In genomic region chr19:45766293-45766918, GRCh38 we compare ENCODE assay signal across 10 cellular contexts. TPM values are rescaled to one million over a fixed set of nuclear protein-coding genes. Genes with fewer than 3 reads are reported as not detected.
A peak's percentile ranks its signal among the peaks of the same experiment; 100 is the strongest.
DNase-seq lines count a peak whose midpoint lies in the region; ATAC-seq and TF ChIP-seq lines count a peak whose summit lies in the region.
"Had no signal": no experiment of that assay in that cellular context is flagged by ENCODE, and none has a peak within 500 bp of the region (broad histone marks: within the 10 kb centered on the region; RNA-seq: fewer than 3 reads in every experiment).

No MANE protein-coding gene starts in this region.

- no peaks in the 10 kb centered on the region for H3K36me3 ChIP-seq in HUES6 (ENCODE audit: control insufficient read depth, insufficient read depth, low read length)
- H3K36me3 ChIP-seq in colonic mucosa = no peaks in the 10 kb centered on the region
- H3K36me3 ChIP-seq in right lobe of liver = no peaks in the 10 kb centered on the region
- no peaks in the 10 kb centered on the region for H3K36me3 ChIP-seq in testis (ENCODE audit: low read depth, missing control alignments)

- peak overlapping the region; percentile 79 for H3K4me3 ChIP-seq in HUES6 (ENCODE audit: low read depth, low read length)
- peak overlapping the region; percentile 77 for H3K4me3 ChIP-seq in colonic mucosa
- H3K4me3 ChIP-seq in right lobe of liver = peak overlapping the region; percentile 76 to 91 (median 80)
- H3K4me3 ChIP-seq in testis = peak overlapping the region; percentile 69 to 71

- H3K4me1 ChIP-seq in HUES6 (ENCODE audit: control insufficient read depth, insufficient read depth, low read length) (peaks cover 45% of the 10 kb centered on the region), colonic mucosa (peaks cover 8% of the 10 kb centered on the region), right lobe of liver (peaks cover 0 to 12% (median 3%) of the 10 kb centered on the region in 4 donors), testis (peaks cover 43% of the 10 kb centered on the region)

- TF ChIP-seq POLR2A in right lobe of liver (IDR thresholded peaks at IDR 0.05) (no peak), testis (IDR thresholded peaks at IDR 0.05) (no peak)

- intact Hi-C loops in colonic mucosa (cut with DNase I) (loop anchor here (5.0 kb wide), 2 partner anchors 49 to 74 kb away; partner anchors contain the start of genes QPCTL and SNRPD2), right lobe of liver (cut with DNase I) (no loop called here), testis (cut with DNase I; ENCODE audit: low total_unique reads) (no loop called here)

- H3K9me3 Mint-ChIP-seq in activated naive CD8-positive, alpha-beta T cell treated with anti-CD3 and anti-CD28 coated beads, Interleukin-2, amount 50 U/mL, for 24 hours = no peaks in the 10 kb centered on the region
- H3K9me3 Mint-ChIP-seq: activated naive CD8-positive, alpha-beta T cell treated with anti-CD3 and anti-CD28 coated beads, Interleukin-2, amount 10 ng/mL, durations not matched to agents 7 days and 5 days had no signal

- no peak overlapping the region; the same call in 1 of the 2 replicates for H3K27ac ChIP-seq in HUES6 (ENCODE audit: low read depth, low read length)
- peak overlapping the region; percentile 97 for H3K27ac ChIP-seq in colonic mucosa
- peak overlapping the region; percentile 86 to 97 (median 92) for H3K27ac ChIP-seq in right lobe of liver
- peak overlapping the region; percentile 85 to 95 for H3K27ac ChIP-seq in testis

- no CpG with 5 or more reads among the region's 19 CpGs for WGBS in right lobe of liver (ENCODE audit: insufficient coverage, low coverage, low lambda C conversion rate, missing lambda C conversion rate)
- 50 to 64% methylated on average over 7 to 19 of the region's 19 CpGs for WGBS in testis, 2 donors

- no peak overlapping the region for H3K27ac Mint-ChIP-seq in activated naive CD8-positive, alpha-beta T cell treated with anti-CD3 and anti-CD28 coated beads, Interleukin-2, amount 50 U/mL, for 24 hours
- H3K27ac Mint-ChIP-seq: activated naive CD8-positive, alpha-beta T cell treated with anti-CD3 and anti-CD28 coated beads, Interleukin-2, amount 10 ng/mL, durations not matched to agents 7 days and 5 days had no signal

- peaks cover 14% of the 10 kb centered on the region for H3K4me1 Mint-ChIP-seq in activated naive CD8-positive, alpha-beta T cell treated with anti-CD3 and anti-CD28 coated beads, Interleukin-2, amount 50 U/mL, for 24 hours

- H3K9me3 ChIP-seq in HUES6 (ENCODE audit: control insufficient read depth, insufficient read depth, low read depth, low read length) (no peaks in the 10 kb centered on the region), colonic mucosa (no peaks in the 10 kb centered on the region), right lobe of liver (no peaks in the 10 kb centered on the region), testis (no peaks in the 10 kb centered on the region)

- ATAC-seq in right lobe of liver (no peak), HG02759 (IDR thresholded peaks at IDR 0.05; ENCODE audit: unreplicated experiment) (no peak)
- ATAC-seq in activated naive CD8-positive, alpha-beta T cell treated with anti-CD3 and anti-CD28 coated beads, Interleukin-2, amount 50 U/mL, for 24 hours = no peak

- H3K27me3 Mint-ChIP-seq in activated naive CD8-positive, alpha-beta T cell treated with anti-CD3 and anti-CD28 coated beads, Interleukin-2, amount 50 U/mL, for 24 hours = peaks cover 15% of the 10 kb centered on the region

- H3K4me3 Mint-ChIP-seq in activated naive CD8-positive, alpha-beta T cell treated with anti-CD3 and anti-CD28 coated beads, Interleukin-2, amount 50 U/mL, for 24 hours = no peak overlapping the region
- H3K4me3 Mint-ChIP-seq: activated naive CD8-positive, alpha-beta T cell treated with anti-CD3 and anti-CD28 coated beads, Interleukin-2, amount 10 ng/mL, durations not matched to agents 7 days and 5 days had no signal

- no peaks in the 10 kb centered on the region for H3K36me3 Mint-ChIP-seq in activated naive CD8-positive, alpha-beta T cell treated with anti-CD3 and anti-CD28 coated beads, Interleukin-2, amount 50 U/mL, for 24 hours (ENCODE audit: low read depth)
- H3K36me3 Mint-ChIP-seq: activated naive CD8-positive, alpha-beta T cell treated with anti-CD3 and anti-CD28 coated beads, Interleukin-2, amount 10 ng/mL, durations not matched to agents 7 days and 5 days had no signal

- no peak for TF ChIP-seq CTCF in colonic mucosa (IDR thresholded peaks at IDR 0.05)
- TF ChIP-seq CTCF in right lobe of liver (IDR thresholded peaks at IDR 0.05) = no peak
- TF ChIP-seq CTCF in testis (IDR thresholded peaks at IDR 0.05) = no peak

- DNase-seq in colonic mucosa (no peak), right lobe of liver (no peak), testis (no peak)
- DNase-seq in activated naive CD8-positive, alpha-beta T cell treated with anti-CD3 and anti-CD28 coated beads, Interleukin-2, amount 50 U/mL, for 24 hours = no peak
- no peak for DNase-seq in stimulated activated CD4-positive, alpha-beta T cell treated with anti-CD3 and anti-CD28 coated beads, Interleukin-4, amount 100 ng/mL, for 24 hours
- no peak for DNase-seq in effector CD8-positive, alpha-beta T cell (lab: John Stamatoyannopoulos, UW)
- DNase-seq: activated naive CD8-positive, alpha-beta T cell treated with anti-CD3 and anti-CD28 coated beads, Interleukin-2, amount 10 ng/mL, durations not matched to agents 7 days and 5 days; MM.1S had no signal

- H3K9ac ChIP-seq in HUES6 (ENCODE audit: low read length) (no peak overlapping the region), colonic mucosa (ENCODE audit: low read depth in 2 of 2, low read length in 2 of 2) (peak overlapping the region in 1 of 2 donors; percentile 95)

- no peaks in the 10 kb centered on the region for H3K27me3 ChIP-seq in HUES6 (ENCODE audit: control insufficient read depth, insufficient read depth, low read length)
- no peaks in the 10 kb centered on the region for H3K27me3 ChIP-seq in colonic mucosa
- H3K27me3 ChIP-seq in right lobe of liver = no peaks in the 10 kb centered on the region
- no peaks in the 10 kb centered on the region for H3K27me3 ChIP-seq in testis

RNA-seq across cellular contexts. Expression of gene SIX5, which starts 2.6 kb away (rescaled TPM):
- total RNA-seq in colonic mucosa (10 to 100 TPM; 11.0 to 15.8 TPM), right lobe of liver (10 to 100 TPM in 3 of 6 experiments, 1 to 10 TPM in 3; 7.8 to 11.6 (median 9.5) TPM), testis (10 to 100 TPM; 16.1 to 19.4 TPM)
- polyA plus RNA-seq in testis (ENCODE audit: insufficient read depth, low read depth, low replicate concordance) = 12.9 TPM

RNA-seq across cellular contexts. Expression of gene DMPK, which starts 15.9 kb away (rescaled TPM):
- total RNA-seq in colonic mucosa = 10 to 100 TPM; 30.6 to 36.0 TPM
- 10 to 100 TPM in 1 of 6 experiments, 1 to 10 TPM in 5; 4.3 to 14.9 (median 8.7) TPM for total RNA-seq in right lobe of liver
- total RNA-seq in testis = 10 to 100 TPM; 66.2 to 68.8 TPM
- 42.6 TPM for polyA plus RNA-seq in testis (ENCODE audit: insufficient read depth, low read depth, low replicate concordance)

RNA-seq across cellular contexts. Expression of gene DMWD, which starts 26.2 kb away (rescaled TPM):
- total RNA-seq in colonic mucosa (10 to 100 TPM; 29.1 to 43.6 TPM), right lobe of liver (10 to 100 TPM in 4 of 6 experiments, 1 to 10 TPM in 2; 8.3 to 14.3 (median 11.9) TPM), testis (100 to 1,000 TPM; 111 to 124 TPM)
- polyA plus RNA-seq in testis (ENCODE audit: insufficient read depth, low read depth, low replicate concordance) = 59.0 TPM

RNA-seq across cellular contexts. Expression of gene MEIOSIN, which starts 33.2 kb away (rescaled TPM):
- total RNA-seq in colonic mucosa = not detected
- total RNA-seq in right lobe of liver = under 1 TPM in 1 of 6 experiments, not detected in 5; 0.24 TPM
- total RNA-seq in testis = 10 to 100 TPM in 1 of 2 donors, 1 to 10 TPM in 1; 9.2 to 13.8 TPM
- 10.4 TPM for polyA plus RNA-seq in testis (ENCODE audit: insufficient read depth, low read depth, low replicate concordance)
- total RNA-seq: activated naive CD8-positive, alpha-beta T cell treated with anti-CD3 and anti-CD28 coated beads, Interleukin-2, amount 10 ng/mL, durations not matched to agents 7 days and 5 days had no signal

RNA-seq across cellular contexts. Expression of gene FBXO46, which starts 35.7 kb away (rescaled TPM):
- total RNA-seq in colonic mucosa (10 to 100 TPM; 28.3 to 28.8 TPM), right lobe of liver (10 to 100 TPM in 1 of 6 experiments, 1 to 10 TPM in 5; 5.6 to 12.4 (median 7.4) TPM), testis (10 to 100 TPM; 22.4 to 24.2 TPM)
- 20.1 TPM for polyA plus RNA-seq in testis (ENCODE audit: insufficient read depth, low read depth, low replicate concordance)
